14 cellular contexts compared by ENCODE assay signal in the genomic region with DNA sequence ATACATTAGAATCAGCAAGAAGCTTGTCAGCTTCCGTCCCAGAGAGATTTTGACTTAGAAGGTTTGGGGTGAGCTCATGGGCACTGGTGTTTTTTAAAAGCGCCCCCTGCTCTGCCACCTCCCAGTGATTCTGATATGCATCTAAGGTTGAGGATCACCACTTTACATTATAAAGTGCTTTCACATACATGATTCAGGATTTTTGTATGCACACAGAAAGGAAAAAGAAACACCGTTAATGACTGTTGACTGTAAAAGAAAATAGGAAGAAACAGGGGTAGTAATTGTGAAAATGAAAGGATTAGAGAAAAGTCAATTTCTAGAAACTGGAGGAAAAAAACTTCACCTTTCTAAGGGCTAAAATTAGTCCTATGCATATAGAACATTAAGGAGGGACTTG. TPM values are rescaled to one million over a fixed set of nuclear protein-coding genes. Genes with fewer than 3 reads are reported as not detected.
DNase-seq lines count a peak whose midpoint lies in the region; ATAC-seq and TF ChIP-seq lines count a peak whose summit lies in the region.
"Had no signal": no experiment of that assay in that cellular context is flagged by ENCODE, and none has a peak within 500 bp of the region (broad histone marks: within the 10 kb centered on the region; RNA-seq: fewer than 3 reads in every experiment).

No MANE protein-coding gene starts in this region.

- POLR2A ChIA-PET in activated CD4-positive, alpha-beta T cell treated with anti-CD3 and anti-CD28 coated beads, Interleukin-2, amount 10 ng/mL, durations not matched to agents 7 days and 5 days (lab: Charles Lee), result no interaction called here

- H3K36me3 ChIP-seq in smooth muscle cell (ENCODE audit: low read depth), result no peaks in the 10 kb centered on the region
- H3K36me3 ChIP-seq: thoracic aorta had no signal

- in situ Hi-C loops in GM13976 (cut with MboI; ENCODE audit: low sequenced_read_pairs, unreplicated experiment), result no loop called here

- peaks cover 16% of the 10 kb centered on the region for H3K79me2 ChIP-seq in smooth muscle cell (ENCODE audit: low read depth)

- H3K27me3 ChIP-seq in smooth muscle cell (ENCODE audit: low read depth), result no peaks in the 10 kb centered on the region
- H3K27me3 ChIP-seq: dorsolateral prefrontal cortex had no signal

- H3K4me2 ChIP-seq in smooth muscle cell, result no peak overlapping the region

- H3K27me3 Mint-ChIP-seq in activated CD4-positive, alpha-beta T cell treated with anti-CD3 and anti-CD28 coated beads, Interleukin-2, amount 10 ng/mL, durations not matched to agents 7 days and 5 days, result no peaks in the 10 kb centered on the region
- H3K27me3 Mint-ChIP-seq in immature natural killer cell (ENCODE audit: low read depth in 3 of 3), result peaks cover 0 to 3% (median 0%) of the 10 kb centered on the region in 3 donors

- ATAC-seq in GM21576 (IDR thresholded peaks at IDR 0.05; ENCODE audit: unreplicated experiment) (peak; percentile 72), HG03469 (IDR thresholded peaks at IDR 0.05; ENCODE audit: unreplicated experiment) (peak; percentile 57)
- ATAC-seq: Right ventricle myocardium inferior had no signal

- no peak for TF ChIP-seq CTCF in GM13976 (IDR thresholded peaks at IDR 0.05; ENCODE audit: borderline replicate concordance, control extremely low read depth, extremely low read depth, insufficient read depth, missing control alignments)
- TF ChIP-seq CTCF in smooth muscle cell (IDR thresholded peaks at IDR 0.05; ENCODE audit: borderline replicate concordance, insufficient read depth, poor library complexity, severe bottlenecking), result no peak

- peaks cover 19% of the 10 kb centered on the region for H3K4me1 Mint-ChIP-seq in activated CD4-positive, alpha-beta T cell treated with anti-CD3 and anti-CD28 coated beads, Interleukin-2, amount 10 ng/mL, durations not matched to agents 7 days and 5 days
- H3K4me1 Mint-ChIP-seq in immature natural killer cell, result peaks cover 45 to 55% of the 10 kb centered on the region in 2 donors

- peak overlapping the region; percentile 77 for H3K27ac Mint-ChIP-seq in activated CD4-positive, alpha-beta T cell treated with anti-CD3 and anti-CD28 coated beads, Interleukin-2, amount 10 ng/mL, durations not matched to agents 7 days and 5 days
- peak overlapping the region; percentile 23 to 80 (median 62) for H3K27ac Mint-ChIP-seq in immature natural killer cell

- peaks cover 15% of the 10 kb centered on the region for H3K36me3 Mint-ChIP-seq in activated CD4-positive, alpha-beta T cell treated with anti-CD3 and anti-CD28 coated beads, Interleukin-2, amount 10 ng/mL, durations not matched to agents 7 days and 5 days (ENCODE audit: low read depth)
- H3K36me3 Mint-ChIP-seq in immature natural killer cell, result no peaks in the 10 kb centered on the region

- WGBS in smooth muscle cell (ENCODE audit: low lambda C conversion rate), result 73% methylated on average over 3 of the region's 3 CpGs

- peaks cover 6% of the 10 kb centered on the region for H3F3A ChIP-seq in smooth muscle cell (ENCODE audit: low read depth)

- no peak overlapping the region for H3K27ac ChIP-seq in smooth muscle cell (ENCODE audit: low read depth)
- H3K27ac ChIP-seq: dorsolateral prefrontal cortex, thoracic aorta had no signal

- H3K9me3 ChIP-seq in smooth muscle cell (replicated peaks; ENCODE audit: low read depth), result no peaks in the 10 kb centered on the region
- H3K9me3 ChIP-seq: thoracic aorta had no signal

- CTCF ChIA-PET in activated CD4-positive, alpha-beta T cell treated with anti-CD3 and anti-CD28 coated beads, Interleukin-2, amount 10 ng/mL, durations not matched to agents 7 days and 5 days (lab: Charles Lee), result interaction anchor here (1.6 to 2.5 kb wide), 3 partner anchors 8 to 17 kb away, joined by 4 to 13 read pairs (median 9); no protein-coding TSS in a partner anchor

- H4K20me1 ChIP-seq in smooth muscle cell (ENCODE audit: low read depth), result no peaks in the 10 kb centered on the region

- H3K9ac ChIP-seq in smooth muscle cell (ENCODE audit: low read depth), result no peak overlapping the region

- no peak for DNase-seq in activated CD4-positive, alpha-beta T cell treated with anti-CD3 and anti-CD28 coated beads, Interleukin-2, amount 10 ng/mL, durations not matched to agents 7 days and 5 days
- DNase-seq in activated CD4-positive, alpha-beta T cell treated with anti-CD3 and anti-CD28 coated beads for 1 hour, result no peak
- DNase-seq in immature natural killer cell, result no peak
- no peak for DNase-seq in GM13976 (ENCODE audit: low spot score)
- no peak for DNase-seq in smooth muscle cell (lab: John Stamatoyannopoulos, UW; ENCODE audit: unreplicated experiment)
- DNase-seq in UCSD-AML1 (lab: John Stamatoyannopoulos, UW; ENCODE audit: unreplicated experiment), result no peak
- DNase-seq: DMS 273 treated with DMSO at 0.1 percent for 48 hours, dorsolateral prefrontal cortex, NCI-H526 treated with DMSO at 0.1 percent for 48 hours, retina had no signal

- H3K4me3 Mint-ChIP-seq in activated CD4-positive, alpha-beta T cell treated with anti-CD3 and anti-CD28 coated beads, Interleukin-2, amount 10 ng/mL, durations not matched to agents 7 days and 5 days, result no peak overlapping the region
- peak overlapping the region in 1 of 5 donors; percentile 18 for H3K4me3 Mint-ChIP-seq in immature natural killer cell

- no peaks in the 10 kb centered on the region for H3K9me3 Mint-ChIP-seq in activated CD4-positive, alpha-beta T cell treated with anti-CD3 and anti-CD28 coated beads, Interleukin-2, amount 10 ng/mL, durations not matched to agents 7 days and 5 days
- no peaks in the 10 kb centered on the region for H3K9me3 Mint-ChIP-seq in immature natural killer cell

- no peak overlapping the region for H3K4me3 ChIP-seq in smooth muscle cell
- H3K4me3 ChIP-seq: dorsolateral prefrontal cortex, thoracic aorta had no signal

- H2AFZ ChIP-seq in smooth muscle cell (ENCODE audit: low read depth), result no peak overlapping the region

- peaks cover 10% of the 10 kb centered on the region for H3K4me1 ChIP-seq in smooth muscle cell (ENCODE audit: low read depth)

RNA-seq across cellular contexts. Expression of gene PLCXD2, which starts 25.6 kb away (rescaled TPM):
- total RNA-seq in activated CD4-positive, alpha-beta T cell treated with anti-CD3 and anti-CD28 coated beads, Interleukin-2, amount 10 ng/mL, durations not matched to agents 7 days and 5 days, result 10 to 100 TPM; 11.6 to 12.6 TPM
- 1 to 10 TPM in 2 of 3 donors, under 1 TPM in 1; 0.93 to 5.4 (median 2.2) TPM for polyA plus RNA-seq in immature natural killer cell
- 5.1 and 10.9 TPM in 2 replicates for total RNA-seq in smooth muscle cell
- polyA plus RNA-seq in smooth muscle cell, result 1.1 and 4.3 TPM in 2 replicates
